ENCODE assay signal across 9 cellular contexts in genomic region chr11:11265994-11266606, GRCh38.
DNase-seq lines count a peak whose midpoint lies in the region; ATAC-seq, FAIRE-seq and TF ChIP-seq lines count a peak whose summit lies in the region.
"Had no signal": no experiment of that assay in that cellular context is flagged by ENCODE, and none has a peak within 500 bp of the region (broad histone marks: within the 10 kb centered on the region; RNA-seq: fewer than 3 reads in every experiment).

No MANE protein-coding gene starts in this region.

- peaks cover 21% of the 10 kb centered on the region for H3K27me3 Mint-ChIP-seq in astrocyte (ENCODE audit: low read depth, unreplicated experiment)

- H3K9me3 Mint-ChIP-seq in astrocyte (ENCODE audit: unreplicated experiment), result peaks cover 2% of the 10 kb centered on the region

- H2AFZ ChIP-seq in astrocyte (ENCODE audit: low read depth, low read length) (no peak overlapping the region), keratinocyte (ENCODE audit: control insufficient read depth, low read length) (no peak overlapping the region)

- DNase-seq in HPDE6-E6E7 (ENCODE audit: extremely low spot score) (peak; percentile 70), SKM-1 treated with dmso at 0.1 percent for 144 hours (lab: John Stamatoyannopoulos, UW; ENCODE audit: unreplicated experiment) (peak; percentile 44), astrocyte (ENCODE audit: low read depth) (no peak), keratinocyte (ENCODE audit: low read depth, low spot score) (no peak)
- peak; percentile 14 to 17 (median 16) for DNase-seq in stimulated activated CD4-positive, alpha-beta T cell treated with anti-CD3 and anti-CD28 coated beads, TNF-alpha, amount 100 ng/mL, for 4 hours (ENCODE audit: low read depth in 3 of 3)

- H4K20me1 ChIP-seq in astrocyte (ENCODE audit: insufficient read depth, low read length) (no peaks in the 10 kb centered on the region), keratinocyte (ENCODE audit: control insufficient read depth, extremely low read depth, insufficient read depth, low read length) (no peaks in the 10 kb centered on the region)

- H3K9me1 ChIP-seq in keratinocyte (ENCODE audit: control insufficient read depth, extremely low read depth, insufficient read depth, low read length), result no peaks in the 10 kb centered on the region

- H3K9me3 ChIP-seq in astrocyte (ENCODE audit: insufficient read depth, low read depth, low read length) (no peaks in the 10 kb centered on the region), keratinocyte (ENCODE audit: control insufficient read depth, low read depth, low read length) (no peaks in the 10 kb centered on the region)

- TF ChIP-seq CTCF in 22Rv1 (IDR thresholded peaks at IDR 0.05) (peak; percentile 90), GM12873 (IDR thresholded peaks at IDR 0.05; ENCODE audit: insufficient read depth, low read depth, low read length, missing control alignments) (peak; percentile 92), astrocyte (IDR thresholded peaks at IDR 0.05; ENCODE audit: insufficient read depth, low read depth, low read length) (peak; percentile 53), keratinocyte (optimal IDR thresholded peaks at IDR 0.05 in 1 of 3, IDR thresholded peaks at IDR 0.05 in 1 of 3, conservative IDR thresholded peaks at IDR 0.05 in 1 of 3; ENCODE audit: extremely low read depth in 1 of 3, insufficient read depth in 2 of 3, low read length in 3 of 3) (peak; percentile 94 to 99 (median 96))

- no peak overlapping the region for H3K27ac ChIP-seq in 22Rv1
- no peak overlapping the region for H3K27ac ChIP-seq in astrocyte (ENCODE audit: low read depth, low read length)
- H3K27ac ChIP-seq in keratinocyte (ENCODE audit: control insufficient read depth, insufficient read depth, low read length), result no peak overlapping the region

- peaks cover 3% of the 10 kb centered on the region for H3K27me3 ChIP-seq in astrocyte (ENCODE audit: insufficient read depth, low read length)
- no peaks in the 10 kb centered on the region for H3K27me3 ChIP-seq in keratinocyte (ENCODE audit: control insufficient read depth, extremely low read depth, insufficient read depth, low read length)

- H3K9ac ChIP-seq in astrocyte (ENCODE audit: low read length) (no peak overlapping the region), keratinocyte (ENCODE audit: control insufficient read depth, extremely low read depth, insufficient read depth, low read length) (no peak overlapping the region)

- peaks cover 28% of the 10 kb centered on the region for H3K4me1 Mint-ChIP-seq in astrocyte (ENCODE audit: low read depth, unreplicated experiment)

- no peak for ATAC-seq in HG03045 (IDR thresholded peaks at IDR 0.05; ENCODE audit: unreplicated experiment)

- FAIRE-seq in astrocyte (lab: Jason Lieb, UNC), result no peak
- FAIRE-seq in keratinocyte (lab: Jason Lieb, UNC), result peak; percentile 74
- FAIRE-seq: frontal cortex had no signal

- H3K4me3 ChIP-seq in astrocyte (ENCODE audit: insufficient read depth, low read depth, low read length), result no peak overlapping the region
- H3K4me3 ChIP-seq in keratinocyte (ENCODE audit: control insufficient read depth in 2 of 3, extremely low read depth in 1 of 3, insufficient read depth in 2 of 3, low read depth in 1 of 3, low read length in 3 of 3), result no peak overlapping the region

- H3K4me2 ChIP-seq in astrocyte (ENCODE audit: low read length), result no peak overlapping the region
- H3K4me2 ChIP-seq in keratinocyte (ENCODE audit: control insufficient read depth, extremely low read depth, insufficient read depth, low read depth, low read length), result no peak overlapping the region

- H3K4me1 ChIP-seq in astrocyte (ENCODE audit: insufficient read depth, low read length) (no peaks in the 10 kb centered on the region), keratinocyte (ENCODE audit: control insufficient read depth, extremely low read depth, insufficient read depth, low read length) (peaks cover 12% of the 10 kb centered on the region)

- H3K79me2 ChIP-seq in astrocyte (ENCODE audit: insufficient read depth, low read length), result no peaks in the 10 kb centered on the region
- H3K79me2 ChIP-seq in keratinocyte (ENCODE audit: control insufficient read depth, insufficient read depth, low read length), result no peaks in the 10 kb centered on the region

- H3K36me3 ChIP-seq in astrocyte (ENCODE audit: insufficient read depth, low read length) (no peaks in the 10 kb centered on the region), keratinocyte (ENCODE audit: control insufficient read depth in 2 of 2, extremely low read depth in 1 of 2, insufficient read depth in 2 of 2, low read length in 2 of 2) (no peaks in the 10 kb centered on the region)

- no peaks in the 10 kb centered on the region for H3K36me3 Mint-ChIP-seq in astrocyte (ENCODE audit: low read depth, unreplicated experiment)

- no peak overlapping the region for H3K4me3 Mint-ChIP-seq in astrocyte (ENCODE audit: unreplicated experiment)

- peak overlapping the region; percentile 41 for H3K27ac Mint-ChIP-seq in astrocyte (ENCODE audit: unreplicated experiment)

- dilution Hi-C loops in keratinocyte (cut with MboI; ENCODE audit: extremely low pct_ligation_motif_present, low sequenced_read_pairs), result no loop called here

Comparison
In these comparisons a context has a peak if more than half of its experiments do, and no peak if none do; other contexts are left out.
1. DNase-seq: peak in HPDE6-E6E7 (single experiment), SKM-1 treated with dmso at 0.1 percent for 144 hours (single experiment) and stimulated activated CD4-positive, alpha-beta T cell treated with anti-CD3 and anti-CD28 coated beads, TNF-alpha, amount 100 ng/mL, for 4 hours (3 of 3); none in astrocyte (single experiment) and keratinocyte (single experiment).
2. Peak in every context shown above with its lines, with median percentiles within 50 percentile points of each other: CTCF ChIP-seq.